25 cellular contexts compared by ENCODE assay signal in genomic region chr2:138116456-138116855, GRCh38.
DNase-seq lines count a peak whose midpoint lies in the region; ATAC-seq, FAIRE-seq and TF ChIP-seq lines count a peak whose summit lies in the region.
"Had no signal": no experiment of that assay in that cellular context is flagged by ENCODE, and none has a peak within 500 bp of the region (broad histone marks: within the 10 kb centered on the region; RNA-seq: fewer than 3 reads in every experiment).

No MANE protein-coding gene starts in this region.

- no peak overlapping the region for H3K14ac ChIP-seq in neuronal stem cell (ENCODE audit: low read length)

- no peak overlapping the region for H2BK5ac ChIP-seq in neuronal stem cell (ENCODE audit: low read length)

- H3K36me3 ChIP-seq in bronchial epithelial cell (ENCODE audit: control insufficient read depth, insufficient read depth, low read length), result no peaks in the 10 kb centered on the region
- H3K36me3 ChIP-seq in neuronal stem cell (replicated peaks in 1 of 2; ENCODE audit: control insufficient read depth in 2 of 2, insufficient read depth in 2 of 2, low read length in 2 of 2), result no peaks in the 10 kb centered on the region
- H3K36me3 ChIP-seq: BE2C, BLaER1 had no signal

- no peak overlapping the region for H3K9ac ChIP-seq in neuronal stem cell (ENCODE audit: low read depth, low read length, poor library complexity)
- H3K9ac ChIP-seq: BLaER1 had no signal

- H2BK120ac ChIP-seq in neuronal stem cell (ENCODE audit: low read depth, low read length), result no peak overlapping the region

- peaks cover 0 to 2% of the 10 kb centered on the region in 2 donors for H3K9me3 ChIP-seq in neuronal stem cell (replicated peaks in 1 of 2; ENCODE audit: control insufficient read depth in 2 of 2, insufficient read depth in 1 of 2, low read depth in 1 of 2, low read length in 2 of 2)
- H3K9me3 ChIP-seq: BE2C, BLaER1 had no signal

- no peak overlapping the region for H2AK5ac ChIP-seq in neuronal stem cell (ENCODE audit: low read depth, low read length)

- H3K23ac ChIP-seq in neuronal stem cell (ENCODE audit: low read depth, low read length, poor library complexity), result no peak overlapping the region

- DNase-seq in NCI-H69 (lab: John Stamatoyannopoulos, UW) (peak; percentile 16), bronchial epithelial cell (ENCODE audit: low read depth) (peak; percentile 62), epithelial cell of prostate (ENCODE audit: low read depth, low spot score) (peak; percentile 67), Kasumi-1 (lab: John Stamatoyannopoulos, UW) (no peak), neuronal stem cell (ENCODE audit: low spot score) (no peak)
- DNase-seq: 8988T; ACHN; BE2C; C1 segment of cervical spinal cord; CD4-positive, alpha-beta memory T cell; CD4-positive, CD25-positive, alpha-beta regulatory T cell; CD8-positive, alpha-beta memory T cell; COR-L47; DMS 273 treated with DMSO at 0.1 percent for 48 hours; DMS153; DMS53; DMS79; DND-41; EL; GDM1 had no signal

- no peaks in the 10 kb centered on the region for H3K4me1 ChIP-seq in neuronal stem cell (ENCODE audit: control insufficient read depth in 2 of 2, insufficient read depth in 1 of 2, low read depth in 1 of 2, low read length in 2 of 2)
- H3K4me1 ChIP-seq: BE2C, BLaER1 had no signal

- no peak overlapping the region for H4K91ac ChIP-seq in neuronal stem cell (ENCODE audit: low read depth, low read length, poor library complexity)

- no CpG with 5 or more reads among the region's 4 CpGs for WGBS in neuronal stem cell (ENCODE audit: extremely low coverage in 2 of 2, insufficient read length in 2 of 2, insufficient replicate concordance in 1 of 2), 2 donors

- no peak overlapping the region for H4K8ac ChIP-seq in neuronal stem cell (ENCODE audit: low read depth, low read length)

- H3K18ac ChIP-seq in neuronal stem cell (ENCODE audit: low read length), result no peak overlapping the region

- no peak for FAIRE-seq in bronchial epithelial cell (lab: Jason Lieb, UNC)
- FAIRE-seq: GM12878, GM12892, GM18507 had no signal

- H3K27me3 ChIP-seq in bronchial epithelial cell (ENCODE audit: control insufficient read depth, insufficient read depth, low read length) (no peaks in the 10 kb centered on the region), neuronal stem cell (ENCODE audit: control insufficient read depth in 3 of 3, insufficient read depth in 3 of 3, low read depth in 1 of 3, low read length in 3 of 3) (no peaks in the 10 kb centered on the region)
- H3K27me3 ChIP-seq: BE2C, BLaER1 had no signal

- no peak overlapping the region for H3K4me3 ChIP-seq in bronchial epithelial cell (ENCODE audit: low read depth, low read length)
- H3K4me3 ChIP-seq in neuronal stem cell (ENCODE audit: low read length in 2 of 2), result no peak overlapping the region
- H3K4me3 ChIP-seq: BLaER1, GM12878 had no signal

- no peak overlapping the region for H2AFZ ChIP-seq in neuronal stem cell (ENCODE audit: low read length)

- no peak overlapping the region for H2BK15ac ChIP-seq in neuronal stem cell (ENCODE audit: low read length)

- H2BK12ac ChIP-seq in neuronal stem cell (ENCODE audit: low read length), result no peak overlapping the region

- no peak overlapping the region for H3K27ac ChIP-seq in epithelial cell of prostate
- no peak overlapping the region for H3K27ac ChIP-seq in neuronal stem cell (replicated peaks; ENCODE audit: low read length)
- H3K27ac ChIP-seq: BLaER1 had no signal

- no peak for ATAC-seq in HG03521 (IDR thresholded peaks at IDR 0.05; ENCODE audit: unreplicated experiment)
- ATAC-seq: GM12878 had no signal

- H3K4me2 ChIP-seq in neuronal stem cell (ENCODE audit: insufficient read depth, low read length, poor library complexity, severe bottlenecking), result no peak overlapping the region
- H3K4me2 ChIP-seq: BLaER1 had no signal

- H3K4ac ChIP-seq in neuronal stem cell (ENCODE audit: low read length), result no peak overlapping the region

- TF ChIP-seq CTCF in bronchial epithelial cell (IDR thresholded peaks at IDR 0.05; ENCODE audit: insufficient read depth, low read length, severe bottlenecking), result no peak

- no peaks in the 10 kb centered on the region for H3K79me1 ChIP-seq in neuronal stem cell (ENCODE audit: low read depth, low read length)

Comparison
In these comparisons a context has a peak if more than half of its experiments do, and no peak if none do; other contexts are left out.
1. DNase-seq: peak in NCI-H69 (single experiment), bronchial epithelial cell (single experiment) and epithelial cell of prostate (single experiment); none in Kasumi-1 (0 of 2) and neuronal stem cell (single experiment).